1 cellular context compared by ENCODE assay signal in the genomic region with DNA sequence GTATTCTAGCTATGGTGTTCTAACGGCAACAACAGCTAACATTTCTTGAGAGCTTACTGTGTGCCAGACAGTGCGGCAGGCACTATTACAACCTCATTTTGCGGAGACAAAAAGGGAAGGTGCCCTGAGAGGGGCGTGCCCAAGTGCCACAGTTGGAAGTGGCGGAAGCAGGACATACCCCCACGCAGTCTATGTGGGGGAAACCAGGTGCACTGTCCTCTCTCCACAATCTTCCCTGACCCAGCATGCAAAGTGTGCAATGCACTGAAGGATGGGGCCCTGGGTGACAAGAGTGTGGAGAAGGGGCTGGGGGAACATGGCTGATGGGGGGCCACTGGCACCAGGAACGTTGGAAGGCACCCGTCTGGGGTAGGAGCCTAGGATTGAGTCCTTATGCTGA.
TF ChIP-seq lines count a peak whose summit lies in the region.

No MANE protein-coding gene starts in this region.

TF ChIP-seq in IMR-90, 13 proteins besides CTCF, POLR2A, EP300 and RAD21:
- TF ChIP-seq, protein P1, sequence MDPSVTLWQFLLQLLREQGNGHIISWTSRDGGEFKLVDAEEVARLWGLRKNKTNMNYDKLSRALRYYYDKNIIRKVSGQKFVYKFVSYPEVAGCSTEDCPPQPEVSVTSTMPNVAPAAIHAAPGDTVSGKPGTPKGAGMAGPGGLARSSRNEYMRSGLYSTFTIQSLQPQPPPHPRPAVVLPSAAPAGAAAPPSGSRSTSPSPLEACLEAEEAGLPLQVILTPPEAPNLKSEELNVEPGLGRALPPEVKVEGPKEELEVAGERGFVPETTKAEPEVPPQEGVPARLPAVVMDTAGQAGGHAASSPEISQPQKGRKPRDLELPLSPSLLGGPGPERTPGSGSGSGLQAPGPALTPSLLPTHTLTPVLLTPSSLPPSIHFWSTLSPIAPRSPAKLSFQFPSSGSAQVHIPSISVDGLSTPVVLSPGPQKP (IDR thresholded peaks at IDR 0.05; ENCODE audit: borderline replicate concordance, low read depth, low read length), result no peak
- TF ChIP-seq CHD1 (IDR thresholded peaks at IDR 0.05; ENCODE audit: low read depth, low read length), result no peak
- TF ChIP-seq SMC3 (IDR thresholded peaks at IDR 0.05; ENCODE audit: low read depth, low read length), result no peak
- TF ChIP-seq MAFK (IDR thresholded peaks at IDR 0.05; ENCODE audit: low read depth, low read length), result no peak
- TF ChIP-seq, protein P2, sequence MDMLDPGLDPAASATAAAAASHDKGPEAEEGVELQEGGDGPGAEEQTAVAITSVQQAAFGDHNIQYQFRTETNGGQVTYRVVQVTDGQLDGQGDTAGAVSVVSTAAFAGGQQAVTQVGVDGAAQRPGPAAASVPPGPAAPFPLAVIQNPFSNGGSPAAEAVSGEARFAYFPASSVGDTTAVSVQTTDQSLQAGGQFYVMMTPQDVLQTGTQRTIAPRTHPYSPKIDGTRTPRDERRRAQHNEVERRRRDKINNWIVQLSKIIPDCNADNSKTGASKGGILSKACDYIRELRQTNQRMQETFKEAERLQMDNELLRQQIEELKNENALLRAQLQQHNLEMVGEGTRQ (IDR thresholded peaks at IDR 0.05; ENCODE audit: low read depth, low read length), result no peak
- no peak for TF ChIP-seq CEBPB (IDR thresholded peaks at IDR 0.05; ENCODE audit: low read depth, low read length)
- TF ChIP-seq MXI1 (IDR thresholded peaks at IDR 0.05; ENCODE audit: borderline replicate concordance, low read depth, low read length), result no peak
TF ChIP-seq in IMR-90: peak in this region for 0.
